In genomic region chr3:12345584-12346494, GRCh38 we compare ENCODE assay signal across 1 cellular context.
TF ChIP-seq lines count a peak whose summit lies in the region.

No MANE protein-coding gene starts in this region.

TF ChIP-seq in A549, 52 proteins besides CTCF, POLR2A, EP300 and RAD21 (continued from another document):
- TF ChIP-seq MAX (IDR thresholded peaks at IDR 0.05), result no peak
- no peak for TF ChIP-seq CEBPB (IDR thresholded peaks at IDR 0.05)
- no peak for TF ChIP-seq POLR2AphosphoS2 (conservative IDR thresholded peaks at IDR 0.05; ENCODE audit: low read length)
